In genomic region chr2:28420717-28421116, GRCh38 we compare ENCODE assay signal across 1 cellular context.
TF ChIP-seq lines count a peak whose summit lies in the region.

No MANE protein-coding gene starts in this region.

TF ChIP-seq in HepG2, 621 proteins besides CTCF, POLR2A, EP300 and RAD21:
- no peak for TF ChIP-seq FOXK2 (IDR thresholded peaks at IDR 0.05)
- no peak for TF ChIP-seq TAF1 (CRISPR knock-in tag; IDR thresholded peaks at IDR 0.05)
- TF ChIP-seq SIX4 (CRISPR knock-in tag; IDR thresholded peaks at IDR 0.05): no peak
- no peak for TF ChIP-seq POLR2AphosphoS5 (IDR thresholded peaks at IDR 0.05; ENCODE audit: low read depth, low read length)
- TF ChIP-seq, protein P1, sequence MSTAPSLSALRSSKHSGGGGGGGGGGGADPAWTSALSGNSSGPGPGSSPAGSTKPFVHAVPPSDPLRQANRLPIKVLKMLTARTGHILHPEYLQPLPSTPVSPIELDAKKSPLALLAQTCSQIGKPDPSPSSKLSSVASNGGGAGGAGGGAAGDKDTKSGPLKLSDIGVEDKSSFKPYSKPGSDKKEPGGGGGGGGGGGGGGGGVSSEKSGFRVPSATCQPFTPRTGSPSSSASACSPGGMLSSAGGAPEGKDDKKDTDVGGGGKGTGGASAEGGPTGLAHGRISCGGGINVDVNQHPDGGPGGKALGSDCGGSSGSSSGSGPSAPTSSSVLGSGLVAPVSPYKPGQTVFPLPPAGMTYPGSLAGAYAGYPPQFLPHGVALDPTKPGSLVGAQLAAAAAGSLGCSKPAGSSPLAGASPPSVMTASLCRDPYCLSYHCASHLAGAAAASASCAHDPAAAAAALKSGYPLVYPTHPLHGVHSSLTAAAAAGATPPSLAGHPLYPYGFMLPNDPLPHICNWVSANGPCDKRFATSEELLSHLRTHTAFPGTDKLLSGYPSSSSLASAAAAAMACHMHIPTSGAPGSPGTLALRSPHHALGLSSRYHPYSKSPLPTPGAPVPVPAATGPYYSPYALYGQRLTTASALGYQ (CRISPR knock-in tag; IDR thresholded peaks at IDR 0.05): no peak
- TF ChIP-seq, protein P2, sequence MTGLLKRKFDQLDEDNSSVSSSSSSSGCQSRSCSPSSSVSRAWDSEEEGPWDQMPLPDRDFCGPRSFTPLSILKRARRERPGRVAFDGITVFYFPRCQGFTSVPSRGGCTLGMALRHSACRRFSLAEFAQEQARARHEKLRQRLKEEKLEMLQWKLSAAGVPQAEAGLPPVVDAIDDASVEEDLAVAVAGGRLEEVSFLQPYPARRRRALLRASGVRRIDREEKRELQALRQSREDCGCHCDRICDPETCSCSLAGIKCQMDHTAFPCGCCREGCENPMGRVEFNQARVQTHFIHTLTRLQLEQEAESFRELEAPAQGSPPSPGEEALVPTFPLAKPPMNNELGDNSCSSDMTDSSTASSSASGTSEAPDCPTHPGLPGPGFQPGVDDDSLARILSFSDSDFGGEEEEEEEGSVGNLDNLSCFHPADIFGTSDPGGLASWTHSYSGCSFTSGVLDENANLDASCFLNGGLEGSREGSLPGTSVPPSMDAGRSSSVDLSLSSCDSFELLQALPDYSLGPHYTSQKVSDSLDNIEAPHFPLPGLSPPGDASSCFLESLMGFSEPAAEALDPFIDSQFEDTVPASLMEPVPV (CRISPR knock-in tag; IDR thresholded peaks at IDR 0.05): no peak
- TF ChIP-seq ISL2 (CRISPR knock-in tag; IDR thresholded peaks at IDR 0.05): no peak
- no peak for TF ChIP-seq BCL6 (CRISPR knock-in tag; IDR thresholded peaks at IDR 0.05)
- TF ChIP-seq SRY (CRISPR knock-in tag; IDR thresholded peaks at IDR 0.05): no peak
- no peak for TF ChIP-seq ISX (CRISPR knock-in tag; conservative IDR thresholded peaks at IDR 0.05)
- no peak for TF ChIP-seq ZNF296 (CRISPR knock-in tag; conservative IDR thresholded peaks at IDR 0.05)
- TF ChIP-seq XRCC5 (optimal IDR thresholded peaks at IDR 0.05; ENCODE audit: low read length): no peak
